ENCODE assay signal across 1 cellular context in genomic region chr19:43450545-43450997, GRCh38.
A peak's percentile ranks its signal among the peaks of the same experiment; 100 is the strongest.
TF ChIP-seq lines count a peak whose summit lies in the region.

No MANE protein-coding gene starts in this region.

TF ChIP-seq in HepG2, 621 proteins besides CTCF, POLR2A, EP300 and RAD21:
- peak; percentile 72 to 91 for TF ChIP-seq MAFK (conservative IDR thresholded peaks at IDR 0.05 in 1 of 2, IDR thresholded peaks at IDR 0.05 in 1 of 2; ENCODE audit: low read length in 2 of 2)
- TF ChIP-seq ZNF281 (CRISPR knock-in tag; IDR thresholded peaks at IDR 0.05; ENCODE audit: borderline replicate concordance) = no peak
- peak; percentile 77 for TF ChIP-seq MAFF (IDR thresholded peaks at IDR 0.05; ENCODE audit: low read depth, low read length)
